Comparison of ENCODE assay signal across 1 cellular context in the genomic region with DNA sequence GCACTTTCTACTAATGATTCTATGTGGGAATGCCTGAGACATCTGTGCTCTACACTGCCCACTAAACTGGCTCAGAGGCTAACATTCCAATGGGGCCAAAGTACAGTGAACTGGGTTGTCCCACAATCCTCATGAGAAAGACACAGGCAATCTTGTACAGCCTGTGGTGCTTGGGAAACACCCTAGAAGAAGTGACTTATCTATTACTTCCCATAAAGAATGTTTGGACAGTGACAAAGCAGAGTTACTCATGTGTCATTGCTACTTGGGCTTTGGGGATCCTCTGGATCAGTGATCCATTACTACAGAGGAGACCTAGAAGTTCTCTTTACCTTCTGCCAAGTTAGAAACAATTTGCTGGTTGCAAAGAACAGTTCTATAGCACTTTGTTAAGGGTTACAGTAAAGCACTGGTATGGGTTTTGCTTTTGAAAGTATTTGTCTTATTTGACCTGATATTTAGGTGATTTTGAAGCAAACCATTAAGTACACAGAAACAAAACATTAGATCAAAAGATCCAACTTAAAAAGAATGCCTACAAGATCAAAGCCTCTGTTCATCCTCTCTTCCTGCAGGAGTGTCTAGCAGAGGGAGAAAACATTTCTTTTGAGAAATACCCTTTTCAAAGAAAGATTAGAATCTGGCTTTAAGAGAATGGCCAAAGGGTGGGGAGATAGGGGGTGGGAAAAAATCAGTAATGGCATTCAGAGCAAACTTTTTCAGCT.
TF ChIP-seq lines count a peak whose summit lies in the region.

No MANE protein-coding gene starts in this region.

TF ChIP-seq in SK-N-SH treated with all-trans-retinoic acid at 6 μM for 48 hours, 23 proteins besides CTCF, POLR2A, EP300 and RAD21 (continued from another document):
- TF ChIP-seq, protein P1, sequence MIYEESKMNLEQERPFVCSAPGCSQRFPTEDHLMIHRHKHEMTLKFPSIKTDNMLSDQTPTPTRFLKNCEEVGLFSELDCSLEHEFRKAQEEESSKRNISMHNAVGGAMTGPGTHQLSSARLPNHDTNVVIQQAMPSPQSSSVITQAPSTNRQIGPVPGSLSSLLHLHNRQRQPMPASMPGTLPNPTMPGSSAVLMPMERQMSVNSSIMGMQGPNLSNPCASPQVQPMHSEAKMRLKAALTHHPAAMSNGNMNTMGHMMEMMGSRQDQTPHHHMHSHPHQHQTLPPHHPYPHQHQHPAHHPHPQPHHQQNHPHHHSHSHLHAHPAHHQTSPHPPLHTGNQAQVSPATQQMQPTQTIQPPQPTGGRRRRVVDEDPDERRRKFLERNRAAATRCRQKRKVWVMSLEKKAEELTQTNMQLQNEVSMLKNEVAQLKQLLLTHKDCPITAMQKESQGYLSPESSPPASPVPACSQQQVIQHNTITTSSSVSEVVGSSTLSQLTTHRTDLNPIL (CRISPR knock-in tag; IDR thresholded peaks at IDR 0.05; ENCODE audit: low read depth), result no peak
- TF ChIP-seq ZC3H10 (CRISPR knock-in tag; IDR thresholded peaks at IDR 0.05), result no peak
